In genomic region chr4:8506373-8507250, GRCh38 we compare ENCODE assay signal across 10 cellular contexts.
DNase-seq lines count a peak whose midpoint lies in the region; ATAC-seq and TF ChIP-seq lines count a peak whose summit lies in the region.
"Had no signal": no experiment of that assay in that cellular context is flagged by ENCODE, and none has a peak within 500 bp of the region (broad histone marks: within the 10 kb centered on the region; RNA-seq: fewer than 3 reads in every experiment).

No MANE protein-coding gene starts in this region.

- no peak overlapping the region for H3K4me3 Mint-ChIP-seq in MCF 10A (ENCODE audit: unreplicated experiment)
- no peak overlapping the region for H3K4me3 Mint-ChIP-seq in stimulated activated naive B cell treated with anti-CD40 and anti-IgM and Interleukin-4, amounts not matched to agents 10 μg/mL and 1 μg/mL and 100 μg/mL, for 72 hours

- POLR2A ChIA-PET in MCF 10A (lab: Yijun Ruan, JAX), result no interaction called here

- peaks cover 12 to 26% of the 10 kb centered on the region in 2 donors for H3K4me1 ChIP-seq in breast epithelium
- peaks cover 16% of the 10 kb centered on the region for H3K4me1 ChIP-seq in osteoblast (ENCODE audit: insufficient read depth, low read length)
- H3K4me1 ChIP-seq in vagina, result peaks cover 45% of the 10 kb centered on the region

- H3K9me3 ChIP-seq in breast epithelium (no peaks in the 10 kb centered on the region), osteoblast (ENCODE audit: low read depth, low read length) (no peaks in the 10 kb centered on the region), vagina (no peaks in the 10 kb centered on the region)

- peaks cover 8% of the 10 kb centered on the region for H3K4me1 Mint-ChIP-seq in MCF 10A (ENCODE audit: insufficient read depth, unreplicated experiment)
- no peaks in the 10 kb centered on the region for H3K4me1 Mint-ChIP-seq in stimulated activated naive B cell treated with anti-CD40 and anti-IgM and Interleukin-4, amounts not matched to agents 10 μg/mL and 1 μg/mL and 100 μg/mL, for 72 hours

- BruUV-seq in MCF 10A (replicated peaks; lab: Mats Ljungman, UMichigan), result no TSS peak

- H3K4me3 ChIP-seq in breast epithelium, result peak overlapping the region in 2 of 3 donors; percentile 13 to 49
- peak overlapping the region; percentile 25 for H3K4me3 ChIP-seq in osteoblast (ENCODE audit: insufficient read depth, low read length)
- no peak overlapping the region for H3K4me3 ChIP-seq in vagina

- no peak for ATAC-seq in HG03039 (IDR thresholded peaks at IDR 0.05; ENCODE audit: unreplicated experiment)
- ATAC-seq in stimulated activated naive B cell treated with anti-CD40 and anti-IgM and Interleukin-4, amounts not matched to agents 10 μg/mL and 1 μg/mL and 100 μg/mL, for 72 hours (replicated peaks), result no peak

- H4K20me1 ChIP-seq in osteoblast (ENCODE audit: insufficient read depth, low read length), result no peaks in the 10 kb centered on the region

- TF ChIP-seq CTCF in breast epithelium (IDR thresholded peaks at IDR 0.05) (no peak), MCF 10A (IDR thresholded peaks at IDR 0.05; ENCODE audit: unreplicated experiment) (no peak), osteoblast (IDR thresholded peaks at IDR 0.05; ENCODE audit: extremely low read depth, low read depth, low read length) (no peak), vagina (IDR thresholded peaks at IDR 0.05) (no peak)

- H3K36me3 ChIP-seq in breast epithelium (no peaks in the 10 kb centered on the region), osteoblast (ENCODE audit: insufficient read depth, low read length) (no peaks in the 10 kb centered on the region), vagina (no peaks in the 10 kb centered on the region)

- peak overlapping the region; percentile 66 for H3K4me2 ChIP-seq in osteoblast (ENCODE audit: insufficient read depth, low read length)

- intact Hi-C loops in breast epithelium (cut with DNase I; ENCODE audit: low total_unique reads), result no loop called here
- intact Hi-C loops in MCF 10A (cut with micrococcal nuclease), result no loop called here
- intact Hi-C loops in cardiac septum (cut with DNase I), result no loop called here
- intact Hi-C loops in vagina (cut with DNase I), result no loop called here

- H3K36me3 Mint-ChIP-seq in MCF 10A (ENCODE audit: insufficient read depth, unreplicated experiment), result peaks cover 4% of the 10 kb centered on the region
- peaks cover 9 to 34% of the 10 kb centered on the region in 2 donors for H3K36me3 Mint-ChIP-seq in stimulated activated naive B cell treated with anti-CD40 and anti-IgM and Interleukin-4, amounts not matched to agents 10 μg/mL and 1 μg/mL and 100 μg/mL, for 72 hours

- peak overlapping the region; percentile 63 for H2AFZ ChIP-seq in osteoblast (ENCODE audit: low read length)

- TF ChIP-seq POLR2A in breast epithelium (IDR thresholded peaks at IDR 0.05) (no peak), vagina (IDR thresholded peaks at IDR 0.05) (no peak)

- no peaks in the 10 kb centered on the region for H3K9me3 Mint-ChIP-seq in MCF 10A (ENCODE audit: unreplicated experiment)
- H3K9me3 Mint-ChIP-seq in stimulated activated naive B cell treated with anti-CD40 and anti-IgM and Interleukin-4, amounts not matched to agents 10 μg/mL and 1 μg/mL and 100 μg/mL, for 72 hours, result peaks cover 6 to 9% of the 10 kb centered on the region in 2 donors

- H3K27ac Mint-ChIP-seq in MCF 10A (ENCODE audit: low read depth, unreplicated experiment), result no peak overlapping the region
- no peak overlapping the region for H3K27ac Mint-ChIP-seq in stimulated activated naive B cell treated with anti-CD40 and anti-IgM and Interleukin-4, amounts not matched to agents 10 μg/mL and 1 μg/mL and 100 μg/mL, for 72 hours

- no peaks in the 10 kb centered on the region for H3K79me2 ChIP-seq in osteoblast (ENCODE audit: insufficient read depth, low read length)

- peak overlapping the region; percentile 89 to 96 for H3K27ac ChIP-seq in breast epithelium
- peak overlapping the region; percentile 83 for H3K27ac ChIP-seq in osteoblast (ENCODE audit: low read depth, low read length)
- peak overlapping the region; percentile 87 for H3K27ac ChIP-seq in vagina

- DNase-seq in breast epithelium (ENCODE audit: low spot score in 2 of 2) (peak; percentile 56 to 92), MCF 10A (ENCODE audit: unreplicated experiment) (no peak), cardiac septum (ENCODE audit: low spot score) (peak; percentile 82), osteoblast (ENCODE audit: insufficient read length, low spot score, missing footprints) (peak; percentile 91), vagina (ENCODE audit: extremely low spot score in 2 of 2) (no peak), T1000 (lab: John Stamatoyannopoulos, UW) (no peak)
- no peak for DNase-seq in stimulated activated naive B cell treated with anti-CD40 and anti-IgM and Interleukin-4, amounts not matched to agents 10 μg/mL and 1 μg/mL and 100 μg/mL, for 72 hours
- DNase-seq: activated CD4-positive, alpha-beta T cell treated with anti-CD3 and anti-CD28 coated beads for 1 hour; stimulated activated CD4-positive, alpha-beta T cell treated with anti-CD3 and anti-CD28 coated beads, Interleukin-4, amount 100 ng/mL, for 24 hours had no signal

- no peaks in the 10 kb centered on the region for H3K27me3 ChIP-seq in breast epithelium
- H3K27me3 ChIP-seq in osteoblast (ENCODE audit: insufficient read depth, low read length), result peaks cover 18% of the 10 kb centered on the region
- no peaks in the 10 kb centered on the region for H3K27me3 ChIP-seq in vagina

- CTCF ChIA-PET in MCF 10A (lab: Yijun Ruan, JAX), result no interaction called here

- peaks cover 45% of the 10 kb centered on the region for H3K27me3 Mint-ChIP-seq in MCF 10A (ENCODE audit: insufficient read depth, unreplicated experiment)
- H3K27me3 Mint-ChIP-seq in stimulated activated naive B cell treated with anti-CD40 and anti-IgM and Interleukin-4, amounts not matched to agents 10 μg/mL and 1 μg/mL and 100 μg/mL, for 72 hours, result peaks cover 0 to 6% of the 10 kb centered on the region in 2 donors

Comparison
In these comparisons a context has a peak if more than half of its experiments do, and no peak if none do; other contexts are left out.
1. DNase-seq: peak in breast epithelium (2 of 2), cardiac septum (single experiment) and osteoblast (single experiment); none in MCF 10A (single experiment), vagina (0 of 2), stimulated activated naive B cell treated with anti-CD40 and anti-IgM and Interleukin-4, amounts not matched to agents 10 μg/mL and 1 μg/mL and 100 μg/mL, for 72 hours (single experiment) and T1000 (single experiment).
2. H3K4me3 ChIP-seq: peak in breast epithelium (2 of 3) and osteoblast (single experiment); none in vagina (0 of 2).
3. Peak in every context shown above with its lines, with median percentiles within 50 percentile points of each other: H3K27ac ChIP-seq.